In the genomic region with DNA sequence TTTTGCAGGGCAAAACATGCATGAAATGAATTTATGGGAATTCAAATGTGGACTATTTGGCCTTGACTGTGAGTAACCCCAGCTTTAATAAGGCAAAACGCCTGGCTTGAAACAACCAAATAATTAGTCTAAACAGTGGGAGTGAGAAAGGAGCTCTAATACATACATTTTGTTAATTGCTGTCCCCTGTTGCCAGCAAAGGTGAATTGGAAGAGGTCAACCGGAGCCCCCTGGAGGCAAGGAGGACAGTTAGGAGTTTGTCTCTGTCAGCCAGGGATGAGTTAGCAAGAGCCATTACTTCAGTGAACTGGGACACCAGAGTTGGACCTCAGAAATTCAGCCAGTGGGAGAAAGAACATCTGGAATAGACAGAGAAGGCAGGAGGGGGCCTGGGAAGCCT, we compare ENCODE assay signal across 28 cellular contexts. TPM values are rescaled to one million over a fixed set of nuclear protein-coding genes. Genes with fewer than 3 reads are reported as not detected.
"Had no signal": no experiment of that assay in that cellular context is flagged by ENCODE, and none has a peak within 500 bp of the region (broad histone marks: within the 10 kb centered on the region; RNA-seq: fewer than 3 reads in every experiment).

No MANE protein-coding gene starts in this region.

- H3K4me3 Mint-ChIP-seq: T-helper 17 cell had no signal

- H3K36me3 ChIP-seq: Peyer's patch, SJCRH30 had no signal

- H3K4me1 Mint-ChIP-seq: T-helper 17 cell had no signal

- H3K4me1 ChIP-seq: Peyer's patch, SJCRH30 had no signal

- DNase-seq: Kasumi-1, KG1, MV-4-11, NCI-H1048, NCI-H1105, NCI-H1417, NCI-H1436 treated with DMSO at 0.1 percent for 48 hours, NCI-H1694, NCI-H187 treated with DMSO at 0.1 percent for 48 hours, NCI-H2029 treated with DMSO at 0.1 percent for 48 hours, NCI-H2171 treated with DMSO at 0.1 percent for 48 hours, NCI-H2227 treated with DMSO at 0.1 percent for 48 hours, NCI-H524 treated with DMSO at 0.1 percent for 48 hours, NCI-H69, NCI-H774, OCI-M1, PC-9, Peyer's patch, SHP77 treated with DMSO at 0.1 percent for 48 hours, SJCRH30, T-helper 1 cell, T-helper 17 cell had no signal

- H3K27me3 ChIP-seq: Peyer's patch, SJCRH30 had no signal

- ATAC-seq: Right ventricle myocardium inferior, SK-N-SH treated with all-trans-retinoic acid at 6 μM for 48 hours, T-helper 17 cell had no signal

- H3K4me3 ChIP-seq: PC-9, Peyer's patch, SJCRH30 had no signal

- H3K27ac Mint-ChIP-seq: T-helper 17 cell had no signal

- H3K27ac ChIP-seq: HL-60, PC-9, Peyer's patch, SJCRH30 had no signal

- H2AFZ ChIP-seq: PC-9 had no signal

- H3K4me2 ChIP-seq: PC-9 had no signal

- H3K9me3 ChIP-seq: SJCRH30 had no signal

RNA-seq across cellular contexts. Expression of a gene that starts 17.4 kb away (rescaled TPM):
- total RNA-seq: MCF 10A, NCI-H460, PC-9, Peyer's patch, Right ventricle myocardium inferior, RPMI7951, SJCRH30, T-helper 17 cell had no signal

RNA-seq across cellular contexts. Expression of a gene that starts 36.2 kb away (rescaled TPM):
- total RNA-seq: MCF 10A, NCI-H460, Peyer's patch, Right ventricle myocardium inferior, SJCRH30, T-helper 17 cell had no signal

RNA-seq across cellular contexts. Expression of a gene that starts 54.2 kb away (rescaled TPM):
- total RNA-seq: MCF 10A, NCI-H460, Peyer's patch, Right ventricle myocardium inferior, RPMI7951, SJCRH30, T-helper 17 cell had no signal

RNA-seq across cellular contexts. Expression of a gene that starts 56.4 kb away (rescaled TPM):
- total RNA-seq: MCF 10A, NCI-H460, PC-9, Peyer's patch, Right ventricle myocardium inferior, RPMI7951, SJCRH30, T-helper 17 cell had no signal
